26 cellular contexts compared by ENCODE assay signal in the genomic region with DNA sequence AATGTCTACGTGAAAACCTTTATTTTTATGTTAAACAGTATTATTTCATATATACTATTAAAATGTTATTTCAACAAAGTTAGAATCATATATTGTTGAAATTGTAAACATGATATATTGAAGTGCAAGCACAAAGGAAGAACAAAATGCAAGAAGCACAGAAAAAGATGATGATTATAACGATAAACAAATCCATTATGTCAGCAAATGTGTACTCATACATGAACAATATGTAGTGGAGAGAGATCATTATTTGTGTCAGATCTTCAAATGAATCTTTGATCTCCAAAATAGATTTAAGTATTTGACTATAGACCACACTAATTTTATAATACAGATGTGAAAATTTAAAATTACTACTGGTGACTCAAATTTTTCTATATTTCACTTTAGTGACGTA.
DNase-seq lines count a peak whose midpoint lies in the region; ATAC-seq, FAIRE-seq and TF ChIP-seq lines count a peak whose summit lies in the region.
"Had no signal": no experiment of that assay in that cellular context is flagged by ENCODE, and none has a peak within 500 bp of the region (broad histone marks: within the 10 kb centered on the region; RNA-seq: fewer than 3 reads in every experiment).

No MANE protein-coding gene starts in this region.

- 2% methylated on average over 3 of the region's 3 CpGs for WGBS in HepG2 (ENCODE audit: low lambda C conversion rate)
- 34% methylated on average over 3 of the region's 3 CpGs for WGBS in right lobe of liver (ENCODE audit: insufficient coverage, low coverage, low lambda C conversion rate, missing lambda C conversion rate)
- 0% methylated on average over 3 of the region's 3 CpGs for WGBS in K562 (ENCODE audit: insufficient coverage, low coverage, missing lambda C conversion rate)

- H3K4me3 ChIP-seq in HepG2 (replicated peaks in 1 of 3; ENCODE audit: insufficient read depth in 1 of 3, low read depth in 2 of 3, low read length in 3 of 3) = no peak overlapping the region
- no peak overlapping the region for H3K4me3 ChIP-seq in right lobe of liver
- H3K4me3 ChIP-seq in K562 = no peak overlapping the region
- no peak overlapping the region for H3K4me3 ChIP-seq in kidney (ENCODE audit: low read length in 2 of 2)
- H3K4me3 ChIP-seq: BLaER1 had no signal

- BruUV-seq in HepG2 (replicated peaks; lab: Mats Ljungman, UMichigan) = no TSS peak
- no TSS peak for BruUV-seq in K562 (replicated peaks; lab: Mats Ljungman, UMichigan)

- H3K4me2 ChIP-seq in HepG2 (ENCODE audit: low read depth, low read length) (no peak overlapping the region), K562 (ENCODE audit: insufficient read depth, low read length) (no peak overlapping the region)
- H3K4me2 ChIP-seq: BLaER1 had no signal

- TF ChIP-seq CTCF in HepG2 (CRISPR knock-in tag; IDR thresholded peaks at IDR 0.05) (no peak), right lobe of liver (IDR thresholded peaks at IDR 0.05) (no peak), K562 (IDR thresholded peaks at IDR 0.05 in 2 of 3, conservative IDR thresholded peaks at IDR 0.05 in 1 of 3; ENCODE audit: insufficient read depth in 2 of 3, low read depth in 1 of 3, low read length in 3 of 3) (no peak), kidney (IDR thresholded peaks at IDR 0.05; ENCODE audit: borderline replicate concordance, extremely low read depth, insufficient read depth) (no peak)

- H3K9ac ChIP-seq in HepG2 (ENCODE audit: insufficient read depth, low read depth, low read length) (no peak overlapping the region), K562 (ENCODE audit: insufficient read depth in 1 of 2, low read depth in 2 of 2, low read length in 2 of 2) (no peak overlapping the region), kidney (ENCODE audit: low read length in 2 of 2) (no peak overlapping the region)
- H3K9ac ChIP-seq: BLaER1 had no signal

- H3K4me1 ChIP-seq in HepG2 (ENCODE audit: insufficient read depth, low read length) (no peaks in the 10 kb centered on the region), right lobe of liver (no peaks in the 10 kb centered on the region), K562 (replicated peaks in 1 of 2; ENCODE audit: control insufficient read depth in 2 of 2, insufficient read depth in 2 of 2, low read length in 2 of 2) (no peaks in the 10 kb centered on the region), kidney (ENCODE audit: control insufficient read depth in 1 of 2, insufficient read depth in 1 of 2, low read depth in 1 of 2, low read length in 2 of 2) (no peaks in the 10 kb centered on the region)
- H3K4me1 ChIP-seq: BE2C, BLaER1 had no signal

- FAIRE-seq in HepG2 (lab: Jason Lieb, UNC) (no peak), RCC 7860 (lab: Jason Lieb, UNC) (peak; percentile 43), K562 (lab: Jason Lieb, UNC) (no peak), kidney (lab: Jason Lieb, UNC) (peak; percentile 29)
- FAIRE-seq: GM12891, GM19239 had no signal

- TF ChIP-seq POLR2A in HepG2 (IDR thresholded peaks at IDR 0.05; ENCODE audit: insufficient read depth in 1 of 2, low read depth in 2 of 2, low read length in 2 of 2) (no peak), right lobe of liver (IDR thresholded peaks at IDR 0.05) (no peak), K562 (conservative IDR thresholded peaks at IDR 0.05) (no peak)

- TF ChIP-seq EP300 in HepG2 (IDR thresholded peaks at IDR 0.05; ENCODE audit: low read depth in 2 of 2, low read length in 2 of 2) (no peak), HepG2 (CRISPR knock-in tag; IDR thresholded peaks at IDR 0.05; ENCODE audit: borderline replicate concordance) (no peak), K562 (IDR thresholded peaks at IDR 0.05; ENCODE audit: low read length) (no peak)

- TF ChIP-seq RAD21 in HepG2 (CRISPR knock-in tag; IDR thresholded peaks at IDR 0.05) = no peak
- no peak for TF ChIP-seq RAD21 in K562 (CRISPR knock-in tag; conservative IDR thresholded peaks at IDR 0.05 in 1 of 2, IDR thresholded peaks at IDR 0.05 in 1 of 2)

- intact Hi-C loops in HepG2 (cut with micrococcal nuclease; ENCODE audit: unreplicated experiment) = no loop called here
- intact Hi-C loops in right lobe of liver (cut with DNase I) = no loop called here
- intact Hi-C loops in K562 (cut with micrococcal nuclease) = no loop called here
- intact Hi-C loops in kidney (cut with DNase I) = no loop called here

- no peaks in the 10 kb centered on the region for H3K36me3 ChIP-seq in HepG2 (replicated peaks in 1 of 2; ENCODE audit: control insufficient read depth in 1 of 2, insufficient read depth in 2 of 2, low read length in 2 of 2)
- H3K36me3 ChIP-seq in right lobe of liver = no peaks in the 10 kb centered on the region
- H3K36me3 ChIP-seq in K562 (ENCODE audit: control insufficient read depth, insufficient read depth, low read length) = no peaks in the 10 kb centered on the region
- no peaks in the 10 kb centered on the region for H3K36me3 ChIP-seq in kidney (ENCODE audit: control insufficient read depth in 1 of 2, insufficient read depth in 2 of 2, low read length in 2 of 2)
- H3K36me3 ChIP-seq: BE2C, BLaER1 had no signal

- CTCF ChIA-PET in HepG2 (lab: Yijun Ruan, JAX; ENCODE audit: low intra/inter-chr PET ratio, low total read pairs) (no interaction called here), K562 (lab: Yijun Ruan, JAX; ENCODE audit: low intra/inter-chr PET ratio) (no interaction called here)

- H3K79me2 ChIP-seq in HepG2 (ENCODE audit: insufficient read depth, low read length) (no peaks in the 10 kb centered on the region), K562 (ENCODE audit: control insufficient read depth, insufficient read depth, low read length) (no peaks in the 10 kb centered on the region)

- POLR2A ChIA-PET in HepG2 (lab: Yijun Ruan, JAX) (no interaction called here), K562 (lab: Yijun Ruan, JAX) (no interaction called here)

- H2AFZ ChIP-seq in HepG2 (ENCODE audit: low read length) (no peak overlapping the region), K562 (ENCODE audit: low read depth, low read length) (no peak overlapping the region)

- H3K9me3 ChIP-seq in HepG2 (ENCODE audit: low read length) = peaks cover 61% of the 10 kb centered on the region
- no peaks in the 10 kb centered on the region for H3K9me3 ChIP-seq in right lobe of liver
- H3K9me3 ChIP-seq in K562 (replicated peaks; ENCODE audit: control insufficient read depth, insufficient read depth, low read depth, low read length) = no peaks in the 10 kb centered on the region; the same call in 1 of the 2 replicates
- H3K9me3 ChIP-seq in kidney (ENCODE audit: control insufficient read depth in 1 of 2, low read length in 2 of 2) = no peaks in the 10 kb centered on the region
- H3K9me3 ChIP-seq: BE2C had no signal

- ATAC-seq in HepG2 (no peak), right lobe of liver (no peak), K562 (no peak), HG03139 (IDR thresholded peaks at IDR 0.05; ENCODE audit: unreplicated experiment) (no peak), GM21447 (IDR thresholded peaks at IDR 0.05; ENCODE audit: unreplicated experiment) (no peak)

- DNase-seq in HepG2 (ENCODE audit: low spot score) (no peak), right lobe of liver (no peak), RCC 7860 (ENCODE audit: low spot score) (no peak), K562 (ENCODE audit: extremely low read depth in 1 of 4, low spot score in 3 of 4) (no peak), kidney (no peak), OCI-M1 (lab: John Stamatoyannopoulos, UW) (no peak)
- DNase-seq: ACHN; BE2C; C1 segment of cervical spinal cord; CD4-positive, alpha-beta memory T cell; CD4-positive, CD25-positive, alpha-beta regulatory T cell; CD8-positive, alpha-beta memory T cell; COR-L47; DMS 273 treated with DMSO at 0.1 percent for 48 hours; DMS153; DMS53; DMS79; DND-41; EL; GDM1 had no signal

- H3K27ac ChIP-seq in HepG2 (ENCODE audit: extremely low read length, insufficient read depth, low read length) (no peak overlapping the region), right lobe of liver (no peak overlapping the region), K562 (ENCODE audit: extremely low read depth, low read depth, low read length) (no peak overlapping the region), kidney (ENCODE audit: low read depth in 2 of 2, low read length in 2 of 2) (no peak overlapping the region)
- H3K27ac ChIP-seq: 22Rv1, BLaER1 had no signal

- H3K27me3 ChIP-seq in HepG2 (ENCODE audit: control insufficient read depth in 1 of 2, insufficient read depth in 2 of 2, low read length in 2 of 2) (no peaks in the 10 kb centered on the region), right lobe of liver (no peaks in the 10 kb centered on the region), K562 (ENCODE audit: control insufficient read depth in 2 of 2, insufficient read depth in 2 of 2, low read length in 2 of 2) (no peaks in the 10 kb centered on the region)
- H3K27me3 ChIP-seq: BE2C, BLaER1 had no signal

- no peaks in the 10 kb centered on the region for H4K20me1 ChIP-seq in HepG2 (ENCODE audit: insufficient read depth, low read length)
- no peaks in the 10 kb centered on the region for H4K20me1 ChIP-seq in K562 (replicated peaks; ENCODE audit: control insufficient read depth, insufficient read depth, low read length)
- H4K20me1 ChIP-seq: BLaER1 had no signal

- in situ Hi-C loops in HepG2 (cut with HindIII; ENCODE audit: extremely low pct_ligation_motif_present, low pct_unique_long_range_greater_than_20kb) (no loop called here), K562 (cut with MboI) (no loop called here)

- H3K9me1 ChIP-seq in K562 (ENCODE audit: control insufficient read depth, insufficient read depth, low read length) = no peaks in the 10 kb centered on the region

TF ChIP-seq in HepG2, 621 proteins besides CTCF, POLR2A, EP300 and RAD21 (continues in another document):
- TF ChIP-seq ZNF75D (CRISPR knock-in tag; IDR thresholded peaks at IDR 0.05; ENCODE audit: borderline replicate concordance) (no peak), ESRRA (CRISPR knock-in tag; IDR thresholded peaks at IDR 0.05; ENCODE audit: low read depth) (no peak)

TF ChIP-seq in K562, 482 proteins besides CTCF, POLR2A, EP300 and RAD21:
- no peak for TF ChIP-seq RBFOX2 (IDR thresholded peaks at IDR 0.05; ENCODE audit: low read depth, low read length)
- peak; percentile 26; the same call in 1 of the 2 replicates for TF ChIP-seq ZNF316 (IDR thresholded peaks at IDR 0.05)
- TF ChIP-seq SIX5 (IDR thresholded peaks at IDR 0.05; ENCODE audit: borderline replicate concordance in 1 of 2, insufficient read depth in 1 of 2, low read depth in 1 of 2, low read length in 2 of 2) = no peak
- TF ChIP-seq MAFF (IDR thresholded peaks at IDR 0.05; ENCODE audit: low read length) = peak; percentile 24; the same call in 1 of the 2 replicates
